ENCODE assay signal across 1 cellular context in genomic region chr4:183444149-183444952, GRCh38.
TF ChIP-seq lines count a peak whose summit lies in the region.

Gene CDKN2AIP (plus strand): TSS chr4:183444636. CDS start chr4:183444798, 162 bp downstream.

TF ChIP-seq in SK-N-SH, 30 proteins besides CTCF, POLR2A, EP300 and RAD21 (continued from another document):
- TF ChIP-seq USF1 (IDR thresholded peaks at IDR 0.05; ENCODE audit: borderline replicate concordance, low read depth) (0 out of 2 replicates have a peak, but pooled peaks have one; percentile 50), FOXM1 (IDR thresholded peaks at IDR 0.05; ENCODE audit: low read depth) (no peak), YY1 (IDR thresholded peaks at IDR 0.05; ENCODE audit: low read depth) (peak; percentile 76), REST (IDR thresholded peaks at IDR 0.05; ENCODE audit: low read depth, low read length) (peak; percentile 39; the same call in 1 of the 2 replicates), MEF2A (IDR thresholded peaks at IDR 0.05; ENCODE audit: borderline replicate concordance, low read depth) (no peak)
